26 cellular contexts compared by ENCODE assay signal in genomic region chr5:153626836-153627235, GRCh38.
"Had no signal": no experiment of that assay in that cellular context is flagged by ENCODE, and none has a peak within 500 bp of the region (broad histone marks: within the 10 kb centered on the region; RNA-seq: fewer than 3 reads in every experiment).

No MANE protein-coding gene starts in this region.

- H3K4me2 ChIP-seq: neural progenitor cell had no signal

- H3K27me3 ChIP-seq: adrenal gland, ascending aorta, brain microvascular endothelial cell, foreskin keratinocyte, neural progenitor cell, vagina had no signal

- H3K36me3 ChIP-seq: adrenal gland, ascending aorta, brain microvascular endothelial cell, neural progenitor cell, thoracic aorta, vagina had no signal

- H3K27me3 Mint-ChIP-seq: activated naive CD8-positive, alpha-beta T cell; type B pancreatic cell had no signal

- DNase-seq: activated B cell treated with CpG ODN at 0.5 μM for 24 hours; activated CD4-positive, alpha-beta T cell treated with anti-CD3 and anti-CD28 coated beads for 4 hours; activated CD4-positive, alpha-beta T cell treated with anti-CD3 and anti-CD28 coated beads, Interleukin-2, amount 50 U/mL, for 48 hours; activated CD8-positive, alpha-beta memory T cell treated with anti-CD3 and anti-CD28 coated beads, Interleukin-2, amount 50 U/mL, for 48 hours; activated naive CD4-positive, alpha-beta T cell; activated T-cell treated with anti-CD3 and anti-CD28 coated beads, Interleukin-2, amount 50 U/mL, for 4 hours; brain microvascular endothelial cell; effector memory CD4-positive, alpha-beta T cell; foreskin keratinocyte; glutamatergic neuron; hypothalamus; naive B cell; posterior cingulate gyrus; stimulated activated CD4-positive, alpha-beta T cell treated with anti-CD3 and anti-CD28 coated beads, Interleukin-4, amount 100 ng/mL, for 1 hour; stimulated activated naive CD4-positive, alpha-beta T cell treated with Interleukin-2 at 50 U/mL for 16 hours; T-helper 9 cell had no signal

- H3K36me3 Mint-ChIP-seq: activated naive CD8-positive, alpha-beta T cell; memory B cell; naive B cell; neural progenitor cell; type B pancreatic cell had no signal

- H3K4me3 Mint-ChIP-seq: activated B cell treated with CpG ODN at 0.5 μM for 24 hours; activated naive CD8-positive, alpha-beta T cell; activated T-cell treated with anti-CD3 and anti-CD28 coated beads, Interleukin-2, amount 50 U/mL, for 4 hours; central memory CD8-positive, alpha-beta T cell; memory B cell; naive B cell; neural progenitor cell; type B pancreatic cell had no signal

- H3K27ac Mint-ChIP-seq: activated B cell treated with CpG ODN at 0.5 μM for 24 hours; activated naive CD8-positive, alpha-beta T cell; activated T-helper 2 cell treated with anti-CD3 and anti-CD28 coated beads, Interferon-gamma antibody, Interleukin-2, Interleukin-4, amounts not matched to agents 10 μg/mL and 5 μg/mL and 100 μg/mL, durations not matched to agents 14 hours and 24 hours and 36 hours; memory B cell; naive B cell; neural progenitor cell had no signal

- H3K4me3 ChIP-seq: adrenal gland, ascending aorta, neural progenitor cell, thoracic aorta, vagina had no signal

- H3K9me3 ChIP-seq: adrenal gland, ascending aorta, thoracic aorta, vagina had no signal

- H2AFZ ChIP-seq: neural progenitor cell had no signal

- H3K27ac ChIP-seq: brain microvascular endothelial cell, foreskin keratinocyte, neural progenitor cell, vagina had no signal

- H3K9me3 Mint-ChIP-seq: activated B cell treated with CpG ODN at 0.5 μM for 24 hours; activated T-cell treated with anti-CD3 and anti-CD28 coated beads, Interleukin-2, amount 50 U/mL, for 4 hours; activated T-helper 2 cell treated with anti-CD3 and anti-CD28 coated beads, Interferon-gamma antibody, Interleukin-2, Interleukin-4, amounts not matched to agents 10 μg/mL and 5 μg/mL and 100 μg/mL, durations not matched to agents 14 hours and 24 hours and 36 hours; central memory CD8-positive, alpha-beta T cell; memory B cell; neural progenitor cell had no signal

- H3K4me1 Mint-ChIP-seq: activated B cell treated with CpG ODN at 0.5 μM for 24 hours; central memory CD8-positive, alpha-beta T cell; memory B cell; naive B cell had no signal

- ATAC-seq: activated T-cell treated with anti-CD3 and anti-CD28 coated beads, Interleukin-2, amount 50 U/mL, for 4 hours; foreskin keratinocyte had no signal

- H3K9ac ChIP-seq: neural progenitor cell had no signal
